In genomic region chr13:49641810-49642291, GRCh38 we compare ENCODE assay signal across 12 cellular contexts. TPM values are rescaled to one million over a fixed set of nuclear protein-coding genes. Genes with fewer than 3 reads are reported as not detected.
DNase-seq lines count a peak whose midpoint lies in the region; ATAC-seq and TF ChIP-seq lines count a peak whose summit lies in the region.
"Had no signal": no experiment of that assay in that cellular context is flagged by ENCODE, and none has a peak within 500 bp of the region (broad histone marks: within the 10 kb centered on the region; RNA-seq: fewer than 3 reads in every experiment).

No MANE protein-coding gene starts in this region.

- no peak overlapping the region for H3K4me3 ChIP-seq in NB4 (ENCODE audit: low read depth, low read length)
- no peak overlapping the region for H3K4me3 ChIP-seq in esophagus (ENCODE audit: low read depth in 1 of 2, low read length in 2 of 2)
- no peak overlapping the region for H3K4me3 ChIP-seq in muscle layer of duodenum (ENCODE audit: low read depth in 1 of 2, low read length in 2 of 2)
- H3K4me3 ChIP-seq: neural progenitor cell had no signal

- CTCF ChIA-PET in HEK293T (lab: Yijun Ruan, JAX): no interaction called here

- H3K9me3 ChIP-seq in esophagus (ENCODE audit: control insufficient read depth in 2 of 2, insufficient read depth in 1 of 2, low read depth in 1 of 2, low read length in 1 of 2) (no peaks in the 10 kb centered on the region), muscle layer of duodenum (ENCODE audit: control insufficient read depth in 1 of 2, low read length in 2 of 2) (no peaks in the 10 kb centered on the region)

- DNase-seq in AG20443 (ENCODE audit: low spot score) (peak; percentile 87), NB4 (ENCODE audit: low read depth) (peak; percentile 90), HEK293T (ENCODE audit: extremely low spot score) (no peak)
- no peak for DNase-seq in stimulated activated CD4-positive, alpha-beta T cell treated with anti-CD3 and anti-CD28 coated beads, Interleukin-4, amount 100 ng/mL, for 4 hours
- DNase-seq: activated CD4-positive, alpha-beta T cell treated with anti-CD3 and anti-CD28 coated beads for 36 hours; NCI-H2171 had no signal

- 64 to 81% methylated on average over 4 of the region's 4 CpGs for WGBS in esophagus, 2 donors

- H3K36me3 ChIP-seq in esophagus (ENCODE audit: control insufficient read depth in 2 of 2, insufficient read depth in 2 of 2, low read length in 1 of 2): no peaks in the 10 kb centered on the region
- H3K36me3 ChIP-seq in muscle layer of duodenum (ENCODE audit: control insufficient read depth in 1 of 2, insufficient read depth in 2 of 2, low read length in 2 of 2): no peaks in the 10 kb centered on the region
- H3K36me3 ChIP-seq: neural progenitor cell had no signal

- POLR2A ChIA-PET in HEK293T (lab: Yijun Ruan, JAX): no interaction called here

- no peak for ATAC-seq in HG03439 (IDR thresholded peaks at IDR 0.05; ENCODE audit: unreplicated experiment)
- no peak for ATAC-seq in HG02610 (IDR thresholded peaks at IDR 0.05; ENCODE audit: unreplicated experiment)
- ATAC-seq: activated CD4-positive, alpha-beta T cell treated with anti-CD3 and anti-CD28 coated beads for 36 hours; HCT116 had no signal

- no peak for TF ChIP-seq POLR2A in NB4 (IDR thresholded peaks at IDR 0.05; ENCODE audit: extremely low read depth, insufficient read length)

- H3K27ac ChIP-seq in esophagus (ENCODE audit: low read depth in 2 of 2, low read length in 1 of 2) (peak overlapping the region; percentile 52 to 80), muscle layer of duodenum (ENCODE audit: low read length) (peak overlapping the region; percentile 43)
- H3K27ac ChIP-seq: neural progenitor cell had no signal

- peaks cover 0 to 2% of the 10 kb centered on the region in 2 donors for H3K4me1 ChIP-seq in esophagus (ENCODE audit: control insufficient read depth in 2 of 2, insufficient read depth in 2 of 2, low read length in 1 of 2)
- H3K4me1 ChIP-seq in muscle layer of duodenum (ENCODE audit: control insufficient read depth in 1 of 2, insufficient read depth in 2 of 2, low read length in 2 of 2): no peaks in the 10 kb centered on the region
- H3K4me1 ChIP-seq: neural progenitor cell had no signal

- no peak for TF ChIP-seq CTCF in NB4 (IDR thresholded peaks at IDR 0.05; ENCODE audit: low read depth, low read length)

- H3K27me3 ChIP-seq in esophagus (ENCODE audit: control insufficient read depth in 1 of 2, insufficient read depth in 2 of 2, low read length in 2 of 2) (no peaks in the 10 kb centered on the region), muscle layer of duodenum (ENCODE audit: low read depth, low read length) (no peaks in the 10 kb centered on the region)
- H3K27me3 ChIP-seq: neural progenitor cell had no signal

TF ChIP-seq in HEK293T, 16 proteins besides CTCF, POLR2A, EP300 and RAD21:
- TF ChIP-seq CTBP1 (IDR thresholded peaks at IDR 0.05; ENCODE audit: borderline replicate concordance): no peak
- TF ChIP-seq TARDBP (IDR thresholded peaks at IDR 0.05): no peak
- no peak for TF ChIP-seq FOXA1 (IDR thresholded peaks at IDR 0.05)
- no peak for TF ChIP-seq SP1 (IDR thresholded peaks at IDR 0.05)
- no peak for TF ChIP-seq HDGF (IDR thresholded peaks at IDR 0.05; ENCODE audit: borderline replicate concordance)
- TF ChIP-seq SUZ12 (IDR thresholded peaks at IDR 0.05): no peak
- no peak for TF ChIP-seq L3MBTL2 (conservative IDR thresholded peaks at IDR 0.05)
- TF ChIP-seq ZNF384 (IDR thresholded peaks at IDR 0.05): no peak
- TF ChIP-seq NFRKB (IDR thresholded peaks at IDR 0.05): no peak
- TF ChIP-seq ARNT (IDR thresholded peaks at IDR 0.05): no peak
- no peak for TF ChIP-seq BHLHE40 (IDR thresholded peaks at IDR 0.05; ENCODE audit: borderline replicate concordance)
- TF ChIP-seq FOXM1 (IDR thresholded peaks at IDR 0.05; ENCODE audit: borderline replicate concordance): no peak

RNA-seq across cellular contexts. Expression of gene ARL11, which starts 13.5 kb away (rescaled TPM):
- 1 to 10 TPM; 1.3 to 2.0 TPM for polyA plus RNA-seq in esophagus

RNA-seq across cellular contexts. Expression of gene EBPL, which starts 49.4 kb away (rescaled TPM):
- 10 to 100 TPM; 53.0 to 73.6 TPM for polyA plus RNA-seq in esophagus

RNA-seq across cellular contexts. Expression of gene RCBTB1, which starts 56.5 kb away (rescaled TPM):
- polyA plus RNA-seq in esophagus: 1 to 10 TPM; 3.0 to 4.0 TPM

Comparison
In these comparisons a context has a peak if more than half of its experiments do, and no peak if none do; other contexts are left out.
1. DNase-seq: peak in AG20443 (single experiment) and NB4 (single experiment); none in HEK293T (single experiment) and stimulated activated CD4-positive, alpha-beta T cell treated with anti-CD3 and anti-CD28 coated beads, Interleukin-4, amount 100 ng/mL, for 4 hours (0 of 2).